Comparison of ENCODE assay signal across 18 cellular contexts in the genomic region with DNA sequence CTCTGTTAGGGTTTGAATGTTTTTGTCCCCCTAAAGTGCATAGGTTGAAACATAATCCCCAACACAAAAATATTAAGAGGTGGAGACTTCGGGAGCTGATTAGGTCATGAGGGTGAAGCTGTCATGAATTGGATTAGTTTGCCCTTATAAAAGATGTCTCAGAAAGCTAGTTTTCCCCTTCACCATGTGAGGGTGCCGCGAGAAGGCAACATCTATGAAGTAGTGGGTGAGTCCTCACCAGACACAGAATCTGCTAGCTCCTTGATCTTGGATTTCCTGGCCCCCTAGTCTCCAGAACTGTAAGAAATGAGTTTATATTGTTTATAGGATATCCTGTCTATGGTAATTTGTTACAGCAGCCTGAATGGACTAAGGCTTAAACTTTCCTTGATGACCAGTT.
DNase-seq lines count a peak whose midpoint lies in the region; ATAC-seq, FAIRE-seq and TF ChIP-seq lines count a peak whose summit lies in the region.
"Had no signal": no experiment of that assay in that cellular context is flagged by ENCODE, and none has a peak within 500 bp of the region (broad histone marks: within the 10 kb centered on the region; RNA-seq: fewer than 3 reads in every experiment).

No MANE protein-coding gene starts in this region.

- DNase-seq in EH (ENCODE audit: low read depth), result peak; percentile 54
- DNase-seq in bronchial epithelial cell (ENCODE audit: low read depth), result peak; percentile 22
- DNase-seq in naive thymus-derived CD8-positive, alpha-beta T cell, result no peak
- DNase-seq in iPS-NIHi11 (ENCODE audit: low spot score), result no peak
- DNase-seq in GDM1 (lab: John Stamatoyannopoulos, UW), result no peak
- no peak for DNase-seq in KG1 (lab: John Stamatoyannopoulos, UW)
- DNase-seq: cerebellar nuclear complex; HCEC 1CT; heart left ventricle; MM.1S; sigmoid colon; stimulated activated naive CD4-positive, alpha-beta T cell treated with Interleukin-2 at 50 U/mL for 16 hours had no signal

- no peaks in the 10 kb centered on the region for H3K9me2 ChIP-seq in Loucy (replicated peaks; ENCODE audit: low read depth, low read length)

- H3K4me3 Mint-ChIP-seq in naive thymus-derived CD8-positive, alpha-beta T cell, result no peak overlapping the region
- H3K4me3 Mint-ChIP-seq: CD14-positive monocyte, nephron had no signal

- no peaks in the 10 kb centered on the region for H3K9me3 ChIP-seq in Loucy (ENCODE audit: insufficient read depth, low read depth, low read length)
- H3K9me3 ChIP-seq: heart left ventricle, sigmoid colon had no signal

- ATAC-seq in naive thymus-derived CD8-positive, alpha-beta T cell, result peak; percentile 27 to 42
- ATAC-seq in HG03095 (IDR thresholded peaks at IDR 0.05; ENCODE audit: unreplicated experiment), result no peak
- ATAC-seq: activated naive CD4-positive, alpha-beta T cell treated with anti-CD3 and anti-CD28 coated beads, Interleukin-2, amount 50 U/mL, for 72 hours; heart left ventricle had no signal

- FAIRE-seq in bronchial epithelial cell (lab: Jason Lieb, UNC), result no peak

- H3K36me3 Mint-ChIP-seq in naive thymus-derived CD8-positive, alpha-beta T cell, result no peaks in the 10 kb centered on the region
- H3K36me3 Mint-ChIP-seq: activated naive CD4-positive, alpha-beta T cell treated with anti-CD3 and anti-CD28 coated beads, Interleukin-2, amount 50 U/mL, for 72 hours; CD14-positive monocyte had no signal

- H3K79me2 ChIP-seq in Loucy (ENCODE audit: insufficient read depth, low read length), result no peaks in the 10 kb centered on the region

- H3K27me3 Mint-ChIP-seq in naive thymus-derived CD8-positive, alpha-beta T cell, result no peaks in the 10 kb centered on the region

- H3K36me3 ChIP-seq in Loucy (ENCODE audit: insufficient read depth, low read length) (no peaks in the 10 kb centered on the region), bronchial epithelial cell (ENCODE audit: control insufficient read depth, insufficient read depth, low read length) (no peaks in the 10 kb centered on the region)
- H3K36me3 ChIP-seq: heart left ventricle, sigmoid colon had no signal

- no peaks in the 10 kb centered on the region for H3F3A ChIP-seq in Loucy (ENCODE audit: low read depth)

- H3K4me2 ChIP-seq in Loucy (ENCODE audit: low read depth, low read length, poor library complexity, severe bottlenecking), result no peak overlapping the region

- POLR2A ChIA-PET in naive thymus-derived CD8-positive, alpha-beta T cell (lab: Charles Lee), result no interaction called here

- TF ChIP-seq CTCF in Loucy (conservative IDR thresholded peaks at IDR 0.05; ENCODE audit: low read length) (peak; percentile 56), bronchial epithelial cell (IDR thresholded peaks at IDR 0.05; ENCODE audit: insufficient read depth, low read length, severe bottlenecking) (peak; percentile 30)

- H2AFZ ChIP-seq in Loucy (ENCODE audit: low read length), result no peak overlapping the region

- H3K27ac Mint-ChIP-seq in naive thymus-derived CD8-positive, alpha-beta T cell, result no peak overlapping the region
- H3K27ac Mint-ChIP-seq: activated naive CD4-positive, alpha-beta T cell treated with anti-CD3 and anti-CD28 coated beads, Interleukin-2, amount 50 U/mL, for 72 hours; CD14-positive monocyte; nephron had no signal

- no peaks in the 10 kb centered on the region for H3K9me3 Mint-ChIP-seq in naive thymus-derived CD8-positive, alpha-beta T cell
- H3K9me3 Mint-ChIP-seq: activated naive CD4-positive, alpha-beta T cell treated with anti-CD3 and anti-CD28 coated beads, Interleukin-2, amount 50 U/mL, for 72 hours; nephron had no signal

- H3K27me3 ChIP-seq in Loucy (ENCODE audit: insufficient read depth, low read length, poor library complexity, severe bottlenecking), result no peaks in the 10 kb centered on the region
- H3K27me3 ChIP-seq in bronchial epithelial cell (ENCODE audit: control insufficient read depth, insufficient read depth, low read length), result no peaks in the 10 kb centered on the region
- H3K27me3 ChIP-seq: heart left ventricle, sigmoid colon had no signal

- H3K9ac ChIP-seq in Loucy (ENCODE audit: low read depth, low read length, poor library complexity, severe bottlenecking), result no peak overlapping the region

- peaks cover 0 to 2% (median 0%) of the 10 kb centered on the region in 4 donors for H3K4me1 Mint-ChIP-seq in naive thymus-derived CD8-positive, alpha-beta T cell
- H3K4me1 Mint-ChIP-seq: CD14-positive monocyte had no signal

- H4K20me1 ChIP-seq in Loucy (ENCODE audit: insufficient read depth, low read length, poor library complexity, severe bottlenecking), result no peaks in the 10 kb centered on the region

- no peaks in the 10 kb centered on the region for H3K4me1 ChIP-seq in Loucy (ENCODE audit: insufficient read depth, low read length, poor library complexity, severe bottlenecking)

- H3K4me3 ChIP-seq in Loucy (ENCODE audit: low read length, poor library complexity, severe bottlenecking) (no peak overlapping the region), bronchial epithelial cell (ENCODE audit: low read depth, low read length) (no peak overlapping the region)
- H3K4me3 ChIP-seq: heart left ventricle, sigmoid colon, SK-N-MC had no signal

Comparison
In these comparisons a context has a peak if more than half of its experiments do, and no peak if none do; other contexts are left out.
1. DNase-seq: peak in EH (single experiment) and bronchial epithelial cell (single experiment); none in naive thymus-derived CD8-positive, alpha-beta T cell (0 of 10), iPS-NIHi11 (single experiment), GDM1 (single experiment) and KG1 (single experiment).